11 cellular contexts compared by ENCODE assay signal in genomic region chr9:36207016-36207415, GRCh38. TPM values are rescaled to one million over a fixed set of nuclear protein-coding genes. Genes with fewer than 3 reads are reported as not detected.
DNase-seq lines count a peak whose midpoint lies in the region; ATAC-seq, FAIRE-seq and TF ChIP-seq lines count a peak whose summit lies in the region.
"Had no signal": no experiment of that assay in that cellular context is flagged by ENCODE, and none has a peak within 500 bp of the region (broad histone marks: within the 10 kb centered on the region; RNA-seq: fewer than 3 reads in every experiment).

No MANE protein-coding gene starts in this region.

- H3K4ac ChIP-seq in H9 (ENCODE audit: low read depth, low read length), result no peak overlapping the region

- CTCF ChIA-PET in activated CD8-positive, alpha-beta T cell treated with anti-CD3 and anti-CD28 coated beads, Interleukin-2, amount 10 ng/mL, durations not matched to agents 7 days and 5 days (lab: Charles Lee), result interaction anchor here (1.4 to 1.8 kb wide), 3 partner anchors 12 to 199 kb away, joined by 4 to 8 read pairs (median 8); partner anchors contain the start of gene CLTA

- DNase-seq in H9 (no peak), head of caudate nucleus (peak in 41 of 42 donors; percentile 38 to 82 (median 64)), sigmoid colon (peak; percentile 20), H7 (no peak), H54 (ENCODE audit: insufficient read length, low spot score) (no peak), DMS79 treated with DMSO at 0.1 percent for 48 hours (lab: John Stamatoyannopoulos, UW) (no peak), OCI-M1 (lab: John Stamatoyannopoulos, UW) (no peak)
- no peak for DNase-seq in activated CD8-positive, alpha-beta T cell treated with anti-CD3 and anti-CD28 coated beads, Interleukin-2, amount 10 ng/mL, durations not matched to agents 7 days and 5 days
- DNase-seq: activated naive CD4-positive, alpha-beta T cell treated with anti-CD3 and anti-CD28 coated beads, Interleukin-2, amount 10 ng/mL, durations not matched to agents 7 days and 5 days; NCI-H2107 had no signal

- H3K36me3 ChIP-seq in sigmoid colon, result peaks cover 15 to 99% (median 62%) of the 10 kb centered on the region in 4 donors
- H3K36me3 ChIP-seq in H7 (replicated peaks; ENCODE audit: control insufficient read depth, insufficient read depth, low read length), result peaks cover 55% of the 10 kb centered on the region

- no peak overlapping the region for H3K9ac ChIP-seq in H9 (ENCODE audit: extremely low read depth, insufficient read length, low read length)
- H3K9ac ChIP-seq: parathyroid adenoma had no signal

- H2BK15ac ChIP-seq in H9 (ENCODE audit: low read depth, low read length), result no peak overlapping the region

- H3K27me3 ChIP-seq in H9 (ENCODE audit: insufficient read depth, low read length), result no peaks in the 10 kb centered on the region
- H3K27me3 ChIP-seq in sigmoid colon, result no peaks in the 10 kb centered on the region
- no peaks in the 10 kb centered on the region for H3K27me3 ChIP-seq in H7 (ENCODE audit: control insufficient read depth, insufficient read depth, low read length)

- no peak overlapping the region for H4K91ac ChIP-seq in H9 (ENCODE audit: insufficient read length, low read depth, low read length)

- H4K20me1 ChIP-seq in H9 (ENCODE audit: control insufficient read depth, insufficient read depth, insufficient read length), result no peaks in the 10 kb centered on the region

- POLR2A ChIA-PET in activated CD8-positive, alpha-beta T cell treated with anti-CD3 and anti-CD28 coated beads, Interleukin-2, amount 10 ng/mL, durations not matched to agents 7 days and 5 days (lab: Charles Lee), result interaction anchor here (2.1 kb wide), 1 partner anchor 16 kb away, joined by 9 read pairs; the partner anchor contains the start of gene CLTA

- H3K14ac ChIP-seq in H9 (ENCODE audit: insufficient read depth, low read length), result no peak overlapping the region

- no peaks in the 10 kb centered on the region for H3K4me1 Mint-ChIP-seq in H9
- H3K4me1 Mint-ChIP-seq in activated CD8-positive, alpha-beta T cell treated with anti-CD3 and anti-CD28 coated beads, Interleukin-2, amount 10 ng/mL, durations not matched to agents 7 days and 5 days (ENCODE audit: low read depth), result peaks cover 54% of the 10 kb centered on the region

- no peak for TF ChIP-seq POLR2A in sigmoid colon (IDR thresholded peaks at IDR 0.05)
- TF ChIP-seq POLR2A in H54 (IDR thresholded peaks at IDR 0.05; ENCODE audit: low read depth, low read length), result no peak

- H3K9me3 Mint-ChIP-seq in H9, result no peaks in the 10 kb centered on the region
- no peaks in the 10 kb centered on the region for H3K9me3 Mint-ChIP-seq in activated CD8-positive, alpha-beta T cell treated with anti-CD3 and anti-CD28 coated beads, Interleukin-2, amount 10 ng/mL, durations not matched to agents 7 days and 5 days (ENCODE audit: insufficient read depth)
- H3K9me3 Mint-ChIP-seq: activated naive CD4-positive, alpha-beta T cell treated with anti-CD3 and anti-CD28 coated beads, Interleukin-2, amount 10 ng/mL, durations not matched to agents 7 days and 5 days had no signal

- no peak overlapping the region for H3T11ph ChIP-seq in H9 (ENCODE audit: low read length)

- intact Hi-C loops in head of caudate nucleus (cut with DNase I), result no loop called here
- intact Hi-C loops in sigmoid colon (cut with DNase I), result no loop called here

- no CpG with 5 or more reads among the region's 4 CpGs for WGBS in H9 (ENCODE audit: extremely low coverage, insufficient read length, low lambda C conversion rate)
- WGBS in sigmoid colon, 2 donors, result 90 to 93% methylated on average over 4 of the region's 4 CpGs

- no peak overlapping the region for H2AFZ ChIP-seq in H9 (ENCODE audit: low read length)
- H2AFZ ChIP-seq: parathyroid adenoma had no signal

- no peak overlapping the region for H3K56ac ChIP-seq in H9 (ENCODE audit: insufficient read length, low read depth, low read length)

- no peaks in the 10 kb centered on the region for H3K79me1 ChIP-seq in H9 (ENCODE audit: insufficient read depth, low read depth, low read length, poor library complexity, severe bottlenecking)

- H3K4me2 ChIP-seq in H9 (ENCODE audit: insufficient read depth, insufficient read length, low read length), result no peak overlapping the region

- H3K27ac Mint-ChIP-seq in H9, result peak overlapping the region in 2 of 3 experiments; percentile 6 to 85; a peak in 1 of 7 replicates
- peak overlapping the region; percentile 28 for H3K27ac Mint-ChIP-seq in activated CD8-positive, alpha-beta T cell treated with anti-CD3 and anti-CD28 coated beads, Interleukin-2, amount 10 ng/mL, durations not matched to agents 7 days and 5 days

- no peak for TF ChIP-seq EP300 in sigmoid colon (IDR thresholded peaks at IDR 0.05)

- H3K9me3 ChIP-seq in H9 (ENCODE audit: control insufficient read depth, low read depth, low read length) (no peaks in the 10 kb centered on the region), sigmoid colon (no peaks in the 10 kb centered on the region)

- H3K27ac ChIP-seq in H9 (ENCODE audit: insufficient read length, low read depth, low read length) (no peak overlapping the region), sigmoid colon (peak overlapping the region in 1 of 4 donors; percentile 8)
- H3K27ac ChIP-seq: parathyroid adenoma had no signal

- no peak overlapping the region for H4K8ac ChIP-seq in H9 (replicated peaks; ENCODE audit: insufficient read length, low read depth, low read length)

- peaks cover 9% of the 10 kb centered on the region; the same call in 1 of the 2 replicates for H3K79me2 ChIP-seq in H9 (ENCODE audit: insufficient read depth, low read length)

- no peak overlapping the region for H2BK120ac ChIP-seq in H9 (ENCODE audit: low read depth, low read length, poor library complexity, severe bottlenecking)

- peaks cover 69 to 98% (median 94%) of the 10 kb centered on the region in 3 experiments; a peak in 6 of 7 replicates for H3K36me3 Mint-ChIP-seq in H9 (ENCODE audit: insufficient read depth in 1 of 3, low read depth in 3 of 3)
- peaks cover 85% of the 10 kb centered on the region for H3K36me3 Mint-ChIP-seq in activated CD8-positive, alpha-beta T cell treated with anti-CD3 and anti-CD28 coated beads, Interleukin-2, amount 10 ng/mL, durations not matched to agents 7 days and 5 days (ENCODE audit: low read depth)

- no peak overlapping the region for H3K18ac ChIP-seq in H9 (ENCODE audit: insufficient read length, low read depth, low read length)

- no peak for ATAC-seq in activated CD8-positive, alpha-beta T cell treated with anti-CD3 and anti-CD28 coated beads, Interleukin-2, amount 10 ng/mL, durations not matched to agents 7 days and 5 days

- H3K27me3 Mint-ChIP-seq in H9 (ENCODE audit: low read depth), result no peaks in the 10 kb centered on the region
- H3K27me3 Mint-ChIP-seq in activated CD8-positive, alpha-beta T cell treated with anti-CD3 and anti-CD28 coated beads, Interleukin-2, amount 10 ng/mL, durations not matched to agents 7 days and 5 days (ENCODE audit: low read depth), result no peaks in the 10 kb centered on the region
- H3K27me3 Mint-ChIP-seq: activated naive CD4-positive, alpha-beta T cell treated with anti-CD3 and anti-CD28 coated beads, Interleukin-2, amount 10 ng/mL, durations not matched to agents 7 days and 5 days had no signal

- no peak overlapping the region for H3K4me3 Mint-ChIP-seq in H9
- H3K4me3 Mint-ChIP-seq in activated CD8-positive, alpha-beta T cell treated with anti-CD3 and anti-CD28 coated beads, Interleukin-2, amount 10 ng/mL, durations not matched to agents 7 days and 5 days, result no peak overlapping the region
- H3K4me3 Mint-ChIP-seq: activated naive CD4-positive, alpha-beta T cell treated with anti-CD3 and anti-CD28 coated beads, Interleukin-2, amount 10 ng/mL, durations not matched to agents 7 days and 5 days had no signal

- H2BK5ac ChIP-seq in H9 (ENCODE audit: insufficient read length, low read length), result no peak overlapping the region

- H4K5ac ChIP-seq in H9 (ENCODE audit: insufficient read length, low read depth, low read length), result no peak overlapping the region

- H2BK20ac ChIP-seq in H9 (ENCODE audit: low read depth, low read length, poor library complexity, severe bottlenecking), result no peak overlapping the region

- no peak overlapping the region for H2BK12ac ChIP-seq in H9 (ENCODE audit: insufficient read length, low read depth, low read length)

- H3K4me1 ChIP-seq in H9 (ENCODE audit: insufficient read depth, low read length) (no peaks in the 10 kb centered on the region), sigmoid colon (peaks cover 0 to 38% (median 13%) of the 10 kb centered on the region in 4 donors)
- H3K4me1 ChIP-seq: parathyroid adenoma had no signal

- no peak overlapping the region for H2AK5ac ChIP-seq in H9 (ENCODE audit: insufficient read length, low read length)

- TF ChIP-seq CTCF in H9 (conservative IDR thresholded peaks at IDR 0.05) (no peak), sigmoid colon (IDR thresholded peaks at IDR 0.05) (no peak)

- H3K23me2 ChIP-seq in H9 (ENCODE audit: insufficient read length, low read depth, low read length, poor library complexity, severe bottlenecking), result no peaks in the 10 kb centered on the region

- H3K23ac ChIP-seq in H9 (ENCODE audit: insufficient read length, low read depth, low read length), result no peak overlapping the region

- H3K4me3 ChIP-seq in sigmoid colon, result no peak overlapping the region
- H3K4me3 ChIP-seq in H7 (ENCODE audit: insufficient read depth, low read depth, low read length), result no peak overlapping the region

- no peak for FAIRE-seq in H54 (lab: Jason Lieb, UNC)

RNA-seq across cellular contexts. Expression of gene CLTA, which starts 16.3 kb away (rescaled TPM):
- total RNA-seq in H9 (2021) (195 and 212 TPM in 2 replicates), sigmoid colon (100 to 1,000 TPM; 151 to 176 (median 169) TPM)
- total RNA-seq in activated CD8-positive, alpha-beta T cell treated with anti-CD3 and anti-CD28 coated beads, Interleukin-2, amount 10 ng/mL, durations not matched to agents 7 days and 5 days, result 100 to 1,000 TPM; 167 to 170 TPM
- 100 to 1,000 TPM; 293 to 299 (median 295) TPM for polyA plus RNA-seq in sigmoid colon
- total RNA-seq in H7 (2014; rRNA removed; shearing (Covaris generic)), result 222 TPM in 2 replicates

RNA-seq across cellular contexts. Expression of gene CCIN, which starts 37.8 kb away (rescaled TPM):
- total RNA-seq in H9 (2021) (0.11 TPM in 1 of 2 replicates, not detected in the other), sigmoid colon (1 to 10 TPM in 1 of 4 donors, under 1 TPM in 2, not detected in 1; 0.71 to 2.5 (median 0.95) TPM)
- total RNA-seq in activated CD8-positive, alpha-beta T cell treated with anti-CD3 and anti-CD28 coated beads, Interleukin-2, amount 10 ng/mL, durations not matched to agents 7 days and 5 days, result under 1 TPM; 0.13 to 0.32 TPM
- under 1 TPM in 1 of 3 donors, not detected in 2; 0.07 TPM for polyA plus RNA-seq in sigmoid colon
- total RNA-seq in H7 (2014; rRNA removed; shearing (Covaris generic)), result 0.17 TPM in 1 of 2 replicates, not detected in the other

RNA-seq across cellular contexts. Expression of gene GNE, which starts 51.2 kb away (rescaled TPM):
- total RNA-seq in H9 (2021) (6.1 and 6.3 TPM in 2 replicates), sigmoid colon (10 to 100 TPM; 22.5 to 28.2 (median 25.2) TPM)
- 10 to 100 TPM; 15.2 to 16.1 TPM for total RNA-seq in activated CD8-positive, alpha-beta T cell treated with anti-CD3 and anti-CD28 coated beads, Interleukin-2, amount 10 ng/mL, durations not matched to agents 7 days and 5 days
- polyA plus RNA-seq in sigmoid colon, result 10 to 100 TPM; 44.3 to 74.0 (median 47.4) TPM
- 14.1 and 14.3 TPM in 2 replicates for total RNA-seq in H7 (2014; rRNA removed; shearing (Covaris generic))

Comparison
In these comparisons a context has a peak if more than half of its experiments do, and no peak if none do; other contexts are left out.
1. DNase-seq: peak in head of caudate nucleus (41 of 42) and sigmoid colon (single experiment); none in H9 (single experiment), activated CD8-positive, alpha-beta T cell treated with anti-CD3 and anti-CD28 coated beads, Interleukin-2, amount 10 ng/mL, durations not matched to agents 7 days and 5 days (single experiment), H7 (single experiment), H54 (single experiment), DMS79 treated with DMSO at 0.1 percent for 48 hours (single experiment) and OCI-M1 (single experiment).